ENCODE assay signal across 21 cellular contexts in genomic region chr10:59037506-59037905, GRCh38.
DNase-seq lines count a peak whose midpoint lies in the region; ATAC-seq and TF ChIP-seq lines count a peak whose summit lies in the region.
"Had no signal": no experiment of that assay in that cellular context is flagged by ENCODE, and none has a peak within 500 bp of the region (broad histone marks: within the 10 kb centered on the region; RNA-seq: fewer than 3 reads in every experiment).

No MANE protein-coding gene starts in this region.

- no peak overlapping the region for H4K5ac ChIP-seq in H9 (ENCODE audit: insufficient read length, low read depth, low read length)

- peaks cover 6% of the 10 kb centered on the region for H3K27me3 Mint-ChIP-seq in H9 (ENCODE audit: low read depth)
- H3K27me3 Mint-ChIP-seq: B cell; CD4-positive, CD25-positive, alpha-beta regulatory T cell had no signal

- H3K23ac ChIP-seq in H9 (ENCODE audit: insufficient read length, low read depth, low read length) = no peak overlapping the region

- H3K9me3 ChIP-seq in body of pancreas (no peaks in the 10 kb centered on the region), liver (ENCODE audit: control insufficient read depth in 4 of 4, low read length in 3 of 4) (no peaks in the 10 kb centered on the region), H9 (ENCODE audit: control insufficient read depth, low read depth, low read length) (no peaks in the 10 kb centered on the region)
- H3K9me3 ChIP-seq: BLaER1, Caco-2, HAP-1 had no signal

- H3K4me1 ChIP-seq in body of pancreas (peaks cover 26% of the 10 kb centered on the region), liver (ENCODE audit: control insufficient read depth in 4 of 4, insufficient read depth in 4 of 4, low read length in 3 of 4) (peaks cover 0 to 26% (median 16%) of the 10 kb centered on the region in 4 donors), H9 (ENCODE audit: insufficient read depth, low read length) (no peaks in the 10 kb centered on the region)
- H3K4me1 ChIP-seq: BLaER1, HAP-1 had no signal

- H3K4me3 ChIP-seq in body of pancreas = no peak overlapping the region
- peak overlapping the region in 1 of 3 donors; percentile 32 for H3K4me3 ChIP-seq in liver (ENCODE audit: low read depth in 1 of 3, low read length in 3 of 3)
- H3K4me3 ChIP-seq: BLaER1, GM12878, GM23338, HAP-1 had no signal

- H3K23me2 ChIP-seq in H9 (ENCODE audit: insufficient read length, low read depth, low read length, poor library complexity, severe bottlenecking) = no peaks in the 10 kb centered on the region

- H3K27ac ChIP-seq in body of pancreas = peak overlapping the region in 3 of 4 donors; percentile 39 to 64 (median 56)
- peak overlapping the region; percentile 70 to 84 for H3K27ac ChIP-seq in liver (ENCODE audit: low read depth in 1 of 2, low read length in 2 of 2)
- H3K27ac ChIP-seq in H9 (ENCODE audit: insufficient read length, low read depth, low read length) = no peak overlapping the region
- H3K27ac ChIP-seq: BLaER1, C4-2B had no signal

- DNase-seq in body of pancreas (no peak), left colon (no peak), H9 (no peak), NCI-H2107 treated with DMSO at 0.1 percent for 48 hours (lab: John Stamatoyannopoulos, UW; ENCODE audit: unreplicated experiment) (no peak)
- no peak for DNase-seq in stimulated activated CD4-positive, alpha-beta T cell treated with anti-CD3 and anti-CD28 coated beads, Interleukin-4, amount 100 ng/mL, for 4 hours
- DNase-seq: CD4-positive, CD25-positive, alpha-beta regulatory T cell; CD8-positive, alpha-beta T cell; DMS153; DND-41; EL; GDM1; HFFc6 had no signal

- peaks cover 0 to 3% (median 0%) of the 10 kb centered on the region in 3 experiments; a peak in 2 of 7 replicates for H3K36me3 Mint-ChIP-seq in H9 (ENCODE audit: insufficient read depth in 1 of 3, low read depth in 3 of 3)
- H3K36me3 Mint-ChIP-seq: CD4-positive, CD25-positive, alpha-beta regulatory T cell; CD8-positive, alpha-beta T cell had no signal

- intact Hi-C loops in body of pancreas (cut with DNase I) (no loop called here), left colon (cut with DNase I, micrococcal nuclease) (no loop called here)

- H3K9me3 Mint-ChIP-seq in H9 = peaks cover 2 to 3% of the 10 kb centered on the region in 2 experiments; a peak in 1 of 5 replicates
- H3K9me3 Mint-ChIP-seq: CD8-positive, alpha-beta T cell; GM23338; HFFc6 had no signal

- no peaks in the 10 kb centered on the region for H3K79me1 ChIP-seq in H9 (ENCODE audit: insufficient read depth, low read depth, low read length, poor library complexity, severe bottlenecking)

- H2AFZ ChIP-seq in H9 (ENCODE audit: low read length) = no peak overlapping the region
- H2AFZ ChIP-seq: GM23338 had no signal

- no peaks in the 10 kb centered on the region for H4K20me1 ChIP-seq in H9 (ENCODE audit: control insufficient read depth, insufficient read depth, insufficient read length)
- H4K20me1 ChIP-seq: BLaER1 had no signal

- H3K27me3 ChIP-seq in body of pancreas = no peaks in the 10 kb centered on the region
- no peaks in the 10 kb centered on the region for H3K27me3 ChIP-seq in liver (ENCODE audit: control insufficient read depth in 4 of 4, insufficient read depth in 4 of 4, low read length in 3 of 4)
- H3K27me3 ChIP-seq in H9 (ENCODE audit: insufficient read depth, low read length) = no peaks in the 10 kb centered on the region
- H3K27me3 ChIP-seq: BLaER1 had no signal

- H3K14ac ChIP-seq in H9 (ENCODE audit: insufficient read depth, low read length) = no peak overlapping the region

- H3K18ac ChIP-seq in H9 (ENCODE audit: insufficient read length, low read depth, low read length) = no peak overlapping the region

- TF ChIP-seq RAD21 in liver (IDR thresholded peaks at IDR 0.05) = peak; percentile 55 to 65

- WGBS in body of pancreas, 2 donors = 75 to 79% methylated on average over 1 of the region's 1 CpG
- WGBS in liver = 41% methylated on average over 1 of the region's 1 CpG
- WGBS in H9 (ENCODE audit: extremely low coverage, insufficient read length, low lambda C conversion rate) = no CpG with 5 or more reads among the region's 1 CpG

- no peak overlapping the region for H2BK20ac ChIP-seq in H9 (ENCODE audit: low read depth, low read length, poor library complexity, severe bottlenecking)

- H3K9ac ChIP-seq in liver (ENCODE audit: low read depth in 1 of 2, low read length in 2 of 2) (peak overlapping the region in 1 of 2 donors; percentile 44), H9 (ENCODE audit: extremely low read depth, insufficient read length, low read length) (no peak overlapping the region)
- H3K9ac ChIP-seq: BLaER1 had no signal

- no peak overlapping the region for H3K4ac ChIP-seq in H9 (ENCODE audit: low read depth, low read length)

- H3K4me2 ChIP-seq in H9 (ENCODE audit: insufficient read depth, insufficient read length, low read length) = no peak overlapping the region
- H3K4me2 ChIP-seq: BLaER1, GM23338 had no signal

- ATAC-seq in body of pancreas (no peak), left colon (peak; percentile 46), GM19397 (IDR thresholded peaks at IDR 0.05; ENCODE audit: unreplicated experiment) (no peak)
- ATAC-seq: CD8-positive, alpha-beta T cell; GM23338 had no signal

- no peak overlapping the region for H3K56ac ChIP-seq in H9 (ENCODE audit: insufficient read length, low read depth, low read length)

- H3K4me1 Mint-ChIP-seq in H9 = no peaks in the 10 kb centered on the region
- H3K4me1 Mint-ChIP-seq: B cell; CD4-positive, CD25-positive, alpha-beta regulatory T cell; GM23338 had no signal

- no peak overlapping the region for H2BK15ac ChIP-seq in H9 (ENCODE audit: low read depth, low read length)

- TF ChIP-seq CTCF in body of pancreas (IDR thresholded peaks at IDR 0.05) = no peak
- no peak for TF ChIP-seq CTCF in liver (IDR thresholded peaks at IDR 0.05; ENCODE audit: low read depth, low read length, missing input control)
- no peak for TF ChIP-seq CTCF in H9 (conservative IDR thresholded peaks at IDR 0.05)

- H3T11ph ChIP-seq in H9 (ENCODE audit: low read length) = no peak overlapping the region

- H3K4me3 Mint-ChIP-seq in H9 = no peak overlapping the region
- H3K4me3 Mint-ChIP-seq: B cell; CD8-positive, alpha-beta T cell; GM23338; HFFc6 had no signal

- no peaks in the 10 kb centered on the region for H3K79me2 ChIP-seq in H9 (ENCODE audit: insufficient read depth, low read length)

- H2AK5ac ChIP-seq in H9 (ENCODE audit: insufficient read length, low read length) = no peak overlapping the region

- H2BK12ac ChIP-seq in H9 (ENCODE audit: insufficient read length, low read depth, low read length) = no peak overlapping the region

- no peak overlapping the region for H4K8ac ChIP-seq in H9 (replicated peaks; ENCODE audit: insufficient read length, low read depth, low read length)

- H2BK120ac ChIP-seq in H9 (ENCODE audit: low read depth, low read length, poor library complexity, severe bottlenecking) = no peak overlapping the region

- H2BK5ac ChIP-seq in H9 (ENCODE audit: insufficient read length, low read length) = no peak overlapping the region

- no peak overlapping the region for H3K27ac Mint-ChIP-seq in H9
- H3K27ac Mint-ChIP-seq: B cell; CD4-positive, CD25-positive, alpha-beta regulatory T cell; CD8-positive, alpha-beta T cell; GM23338; HFFc6 had no signal

- TF ChIP-seq POLR2A in body of pancreas (IDR thresholded peaks at IDR 0.05) = no peak

- H4K91ac ChIP-seq in H9 (ENCODE audit: insufficient read length, low read depth, low read length) = no peak overlapping the region

- no peaks in the 10 kb centered on the region for H3K36me3 ChIP-seq in body of pancreas (replicated peaks in 1 of 2; ENCODE audit: insufficient read depth in 1 of 2, low read depth in 2 of 2)
- no peaks in the 10 kb centered on the region for H3K36me3 ChIP-seq in liver (ENCODE audit: control insufficient read depth in 4 of 4, insufficient read depth in 3 of 4, low read depth in 1 of 4, low read length in 3 of 4)
- H3K36me3 ChIP-seq: BLaER1, HAP-1 had no signal

TF ChIP-seq in liver, 16 proteins besides CTCF, POLR2A, EP300 and RAD21 (continues in another document):
- TF ChIP-seq TAF1 (conservative IDR thresholded peaks at IDR 0.05) = no peak
- TF ChIP-seq ZBTB33 (IDR thresholded peaks at IDR 0.05) = peak; percentile 16
- TF ChIP-seq NR2F2 (IDR thresholded peaks at IDR 0.05) = peak; percentile 63
- peak; percentile 92 for TF ChIP-seq SP1 (IDR thresholded peaks at IDR 0.05)
- peak; percentile 34 for TF ChIP-seq FOXA1 (IDR thresholded peaks at IDR 0.05)
- TF ChIP-seq GABPA (IDR thresholded peaks at IDR 0.05 in 1 of 2, conservative IDR thresholded peaks at IDR 0.05 in 1 of 2) = no peak
- peak; percentile 90 to 92 for TF ChIP-seq HNF4A (conservative IDR thresholded peaks at IDR 0.05)
- peak; percentile 89 to 92 for TF ChIP-seq RXRA (IDR thresholded peaks at IDR 0.05)
- peak; percentile 70 for TF ChIP-seq HNF4G (IDR thresholded peaks at IDR 0.05)
- peak; percentile 58 to 61 for TF ChIP-seq JUND (IDR thresholded peaks at IDR 0.05)
- peak; percentile 80 for TF ChIP-seq FOXA2 (IDR thresholded peaks at IDR 0.05)
- TF ChIP-seq YY1 (IDR thresholded peaks at IDR 0.05) = no peak
- no peak for TF ChIP-seq ATF3 (IDR thresholded peaks at IDR 0.05)
- TF ChIP-seq EGR1 (IDR thresholded peaks at IDR 0.05; ENCODE audit: low read depth in 2 of 2) = no peak
